In genomic region chr22:18952022-18952421, GRCh38 we compare ENCODE assay signal across 25 cellular contexts. TPM values are rescaled to one million over a fixed set of nuclear protein-coding genes. Genes with fewer than 3 reads are reported as not detected.
DNase-seq lines count a peak whose midpoint lies in the region; ATAC-seq and TF ChIP-seq lines count a peak whose summit lies in the region.
"Had no signal": no experiment of that assay in that cellular context is flagged by ENCODE, and none has a peak within 500 bp of the region (broad histone marks: within the 10 kb centered on the region; RNA-seq: fewer than 3 reads in every experiment).

No MANE protein-coding gene starts in this region.

- no peaks in the 10 kb centered on the region for H3K4me1 ChIP-seq in right atrium auricular region
- H3K4me1 ChIP-seq in BLaER1 = peaks cover 19% of the 10 kb centered on the region
- no peaks in the 10 kb centered on the region for H3K4me1 ChIP-seq in sigmoid colon
- H3K4me1 ChIP-seq: A549, SJCRH30 had no signal

- H3K4me3 ChIP-seq in right atrium auricular region = no peak overlapping the region
- no peak overlapping the region for H3K4me3 ChIP-seq in BLaER1
- H3K4me3 ChIP-seq in sigmoid colon = no peak overlapping the region
- H3K4me3 ChIP-seq: A549, GM23248, HAP-1, K562, SJCRH30 had no signal

- no peaks in the 10 kb centered on the region for H3K36me3 ChIP-seq in right atrium auricular region
- H3K36me3 ChIP-seq in BLaER1 = no peaks in the 10 kb centered on the region
- no peaks in the 10 kb centered on the region for H3K36me3 ChIP-seq in sigmoid colon
- H3K36me3 ChIP-seq: SJCRH30 had no signal

- H3K27ac ChIP-seq in right atrium auricular region (no peak overlapping the region), BLaER1 (no peak overlapping the region), sigmoid colon (no peak overlapping the region)
- H3K27ac ChIP-seq: A549, GM23248, RWPE1, SJCRH30 had no signal

- DNase-seq in Right ventricle myocardium inferior (ENCODE audit: missing footprints) = peak; percentile 51
- DNase-seq in right atrium auricular region (ENCODE audit: low spot score) = no peak
- DNase-seq in chondrocyte (ENCODE audit: low spot score) = peak; percentile 47
- peak; percentile 22 for DNase-seq in sigmoid colon
- no peak for DNase-seq in activated CD4-positive, alpha-beta T cell treated with anti-CD3 and anti-CD28 coated beads for 48 hours
- no peak for DNase-seq in stimulated activated naive CD4-positive, alpha-beta T cell (lab: John Stamatoyannopoulos, UW)
- no peak for DNase-seq in NCI-H2227 treated with DMSO at 0.1 percent for 48 hours (lab: John Stamatoyannopoulos, UW)
- DNase-seq: CD4-positive, alpha-beta memory T cell; DMS153; GM23248; MM.1S; NCI-H1092; NCI-H1436; NCI-H187 treated with DMSO at 0.1 percent for 48 hours; NCI-H2107; NCI-H510A treated with DMSO at 0.1 percent for 48 hours; NCI-H748 treated with DMSO at 0.1 percent for 48 hours; NK-92 treated with Interleukin-12 subunit alpha and Interleukin-12 subunit beta, amount 100 ng/mL, for 24 hours; SJCRH30 had no signal

- H3K4me3 Mint-ChIP-seq in chondrocyte (ENCODE audit: unreplicated experiment) = no peak overlapping the region
- H3K4me3 Mint-ChIP-seq: CD4-positive, alpha-beta memory T cell had no signal

- peaks cover 33% of the 10 kb centered on the region for H3K27me3 Mint-ChIP-seq in chondrocyte (ENCODE audit: low read depth)

- H3K9me3 Mint-ChIP-seq in chondrocyte (ENCODE audit: low read depth) = no peaks in the 10 kb centered on the region
- H3K9me3 Mint-ChIP-seq: CD4-positive, alpha-beta memory T cell had no signal

- no peak for TF ChIP-seq EP300 in sigmoid colon (IDR thresholded peaks at IDR 0.05)

- TF ChIP-seq POLR2A in sigmoid colon (IDR thresholded peaks at IDR 0.05) = no peak

- H3K9ac ChIP-seq in BLaER1 = no peak overlapping the region
- H3K9ac ChIP-seq: GM23248 had no signal

- H4K20me1 ChIP-seq in BLaER1 = no peaks in the 10 kb centered on the region

- no peaks in the 10 kb centered on the region for H3K27me3 ChIP-seq in right atrium auricular region
- H3K27me3 ChIP-seq in BLaER1 = no peaks in the 10 kb centered on the region
- H3K27me3 ChIP-seq in sigmoid colon = peaks cover 0 to 29% (median 0%) of the 10 kb centered on the region in 3 donors
- H3K27me3 ChIP-seq: SJCRH30 had no signal

- no peaks in the 10 kb centered on the region for H3K4me1 Mint-ChIP-seq in chondrocyte (ENCODE audit: low read depth)
- H3K4me1 Mint-ChIP-seq: CD4-positive, alpha-beta memory T cell had no signal

- H3K36me3 Mint-ChIP-seq in chondrocyte (ENCODE audit: low read depth) = no peaks in the 10 kb centered on the region
- H3K36me3 Mint-ChIP-seq: CD4-positive, alpha-beta memory T cell had no signal

- peak overlapping the region; percentile 22; the same call in 1 of the 2 replicates for H3K4me2 ChIP-seq in BLaER1
- H3K4me2 ChIP-seq: A549 had no signal

- no peak overlapping the region for H3K27ac Mint-ChIP-seq in chondrocyte (ENCODE audit: unreplicated experiment)
- H3K27ac Mint-ChIP-seq: CD4-positive, alpha-beta memory T cell had no signal

- WGBS in sigmoid colon, 2 donors = 57 to 85% methylated on average over 6 of the region's 6 CpGs

- H3K9me3 ChIP-seq in right atrium auricular region = no peaks in the 10 kb centered on the region
- H3K9me3 ChIP-seq in BLaER1 = no peaks in the 10 kb centered on the region
- no peaks in the 10 kb centered on the region for H3K9me3 ChIP-seq in sigmoid colon
- H3K9me3 ChIP-seq: A549, HAP-1, SJCRH30 had no signal

- ATAC-seq in Right ventricle myocardium inferior = no peak
- ATAC-seq: A549, K562 had no signal

- TF ChIP-seq CTCF in right atrium auricular region (IDR thresholded peaks at IDR 0.05) (no peak), chondrocyte (IDR thresholded peaks at IDR 0.05) (no peak), sigmoid colon (IDR thresholded peaks at IDR 0.05) (no peak)

- intact Hi-C loops in Right ventricle myocardium inferior (cut with DNase I) = no loop called here
- intact Hi-C loops in sigmoid colon (cut with DNase I) = no loop called here

RNA-seq across cellular contexts. Expression of gene PRODH, which starts 15.9 kb away (rescaled TPM):
- total RNA-seq in Right ventricle myocardium inferior (7.4 TPM), right atrium auricular region (1 to 10 TPM; 1.7 to 8.0 TPM), chondrocyte (3.5 to 5.9 TPM (median 5.6 TPM) in 3 replicates), sigmoid colon (1 to 10 TPM; 2.5 to 4.8 (median 3.6) TPM)
- 1 to 10 TPM in 1 of 3 donors, not detected in 2; 2.9 TPM for polyA plus RNA-seq in sigmoid colon
- total RNA-seq: GM23248, K562 had no signal
- polyA plus RNA-seq: BJ, GM23248 had no signal

RNA-seq across cellular contexts. Expression of gene DGCR6, which starts 45.9 kb away (rescaled TPM):
- total RNA-seq in Right ventricle myocardium inferior = 8.0 TPM
- total RNA-seq in right atrium auricular region = 10 to 100 TPM in 1 of 2 donors, 1 to 10 TPM in 1; 2.9 to 17.5 TPM
- total RNA-seq in chondrocyte = 5.1 to 7.1 TPM (median 5.4 TPM) in 3 replicates
- total RNA-seq in sigmoid colon = 1 to 10 TPM; 1.2 to 6.6 (median 1.7) TPM
- 1 to 10 TPM in 1 of 3 donors, under 1 TPM in 2; 0.60 to 1.6 (median 0.73) TPM for polyA plus RNA-seq in sigmoid colon

Comparison
In these comparisons a context has a peak if more than half of its experiments do, and no peak if none do; other contexts are left out.
1. DNase-seq: peak in Right ventricle myocardium inferior (single experiment), chondrocyte (single experiment) and sigmoid colon (single experiment); none in right atrium auricular region (single experiment), activated CD4-positive, alpha-beta T cell treated with anti-CD3 and anti-CD28 coated beads for 48 hours (single experiment), stimulated activated naive CD4-positive, alpha-beta T cell (0 of 6) and NCI-H2227 treated with DMSO at 0.1 percent for 48 hours (single experiment).